Comparison of ENCODE assay signal across 13 cellular contexts in the genomic region with DNA sequence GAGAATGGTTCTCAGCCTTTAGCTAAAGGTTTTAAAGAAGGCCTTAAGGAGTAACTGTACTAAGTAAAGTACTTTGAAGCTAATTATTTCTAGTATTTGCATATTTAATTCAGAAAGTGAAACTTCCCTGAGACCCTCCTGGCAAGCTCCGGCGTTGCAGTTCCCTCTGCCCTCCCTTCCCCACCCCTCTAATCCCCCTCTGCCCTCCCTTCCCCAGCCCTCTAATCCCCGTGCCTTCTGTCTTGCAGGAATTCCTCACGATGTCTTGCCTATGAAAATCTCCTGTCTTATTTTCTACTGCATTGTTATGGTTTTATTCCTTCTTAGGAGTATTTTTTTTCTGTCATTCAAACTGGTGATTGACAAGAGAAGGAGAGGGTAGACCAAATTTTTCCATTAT.
A peak's percentile ranks its signal among the peaks of the same experiment; 100 is the strongest.
DNase-seq lines count a peak whose midpoint lies in the region; ATAC-seq and TF ChIP-seq lines count a peak whose summit lies in the region.
"Had no signal": no experiment of that assay in that cellular context is flagged by ENCODE, and none has a peak within 500 bp of the region (broad histone marks: within the 10 kb centered on the region; RNA-seq: fewer than 3 reads in every experiment).

No MANE protein-coding gene starts in this region.

- H3K4me3 ChIP-seq in H7 (ENCODE audit: insufficient read depth, low read depth, low read length) (no peak overlapping the region), WERI-Rb-1 (ENCODE audit: low read depth, low read length) (peak overlapping the region; percentile 7), smooth muscle cell (no peak overlapping the region)
- H3K4me3 ChIP-seq: HAP-1 had no signal

- H3K4me1 ChIP-seq in smooth muscle cell (ENCODE audit: low read depth): peaks cover 25% of the 10 kb centered on the region
- H3K4me1 ChIP-seq: HAP-1 had no signal

- ATAC-seq in GM21528 (IDR thresholded peaks at IDR 0.05; ENCODE audit: low FRiP score, unreplicated experiment): no peak
- no peak for ATAC-seq in GM19351 (IDR thresholded peaks at IDR 0.05; ENCODE audit: unreplicated experiment)

- H3K27me3 ChIP-seq in H7 (ENCODE audit: control insufficient read depth, insufficient read depth, low read length): no peaks in the 10 kb centered on the region
- no peaks in the 10 kb centered on the region for H3K27me3 ChIP-seq in WERI-Rb-1 (ENCODE audit: insufficient read depth, low read depth, severe bottlenecking)
- H3K27me3 ChIP-seq in smooth muscle cell (ENCODE audit: low read depth): no peaks in the 10 kb centered on the region

- peak overlapping the region; percentile 49 for H3K4me2 ChIP-seq in smooth muscle cell

- H2AFZ ChIP-seq in smooth muscle cell (ENCODE audit: low read depth): no peak overlapping the region

- no peaks in the 10 kb centered on the region for H3F3A ChIP-seq in smooth muscle cell (ENCODE audit: low read depth)

- TF ChIP-seq CTCF in WERI-Rb-1 (IDR thresholded peaks at IDR 0.05; ENCODE audit: low read depth, low read length) (no peak), smooth muscle cell (IDR thresholded peaks at IDR 0.05; ENCODE audit: borderline replicate concordance, insufficient read depth, poor library complexity, severe bottlenecking) (no peak)

- no peak overlapping the region for H3K9ac ChIP-seq in smooth muscle cell (ENCODE audit: low read depth)

- WGBS in smooth muscle cell (ENCODE audit: low lambda C conversion rate): 15% methylated on average over 4 of the region's 4 CpGs

- H3K9me3 ChIP-seq in WERI-Rb-1 (ENCODE audit: severe bottlenecking) (no peaks in the 10 kb centered on the region), smooth muscle cell (replicated peaks; ENCODE audit: low read depth) (no peaks in the 10 kb centered on the region)
- H3K9me3 ChIP-seq: HAP-1 had no signal

- H3K27ac ChIP-seq in WERI-Rb-1 (0 out of 2 replicates have a peak overlapping the region, but pooled peaks have one; percentile 1), epithelial cell of prostate (peak overlapping the region; percentile 78), smooth muscle cell (ENCODE audit: low read depth) (peak overlapping the region; percentile 28)

- no peaks in the 10 kb centered on the region for H3K79me2 ChIP-seq in smooth muscle cell (ENCODE audit: low read depth)

- peak; percentile 46 for DNase-seq in H7
- peak; percentile 79 for DNase-seq in WERI-Rb-1
- no peak for DNase-seq in epithelial cell of prostate (ENCODE audit: low read depth, low spot score)
- DNase-seq in smooth muscle cell (lab: John Stamatoyannopoulos, UW; ENCODE audit: unreplicated experiment): no peak
- no peak for DNase-seq in NCI-H2081 treated with DMSO at 0.1 percent for 48 hours (lab: John Stamatoyannopoulos, UW)
- DNase-seq: CD4-positive, alpha-beta memory T cell; Kasumi-1; NCI-H1417; NCI-H1930; NCI-H510A treated with DMSO at 0.1 percent for 48 hours had no signal

- H4K20me1 ChIP-seq in smooth muscle cell (ENCODE audit: low read depth): no peaks in the 10 kb centered on the region

- H3K36me3 ChIP-seq in H7 (replicated peaks; ENCODE audit: control insufficient read depth, insufficient read depth, low read length): no peaks in the 10 kb centered on the region
- H3K36me3 ChIP-seq in WERI-Rb-1: no peaks in the 10 kb centered on the region
- no peaks in the 10 kb centered on the region for H3K36me3 ChIP-seq in smooth muscle cell (ENCODE audit: low read depth)
- H3K36me3 ChIP-seq: HAP-1 had no signal

Comparison
In these comparisons a context has a peak if more than half of its experiments do, and no peak if none do; other contexts are left out.
1. DNase-seq: peak in H7 (single experiment) and WERI-Rb-1 (single experiment); none in epithelial cell of prostate (single experiment), smooth muscle cell (single experiment) and NCI-H2081 treated with DMSO at 0.1 percent for 48 hours (single experiment).
2. H3K27ac ChIP-seq: peak in every context shown above with its lines; median percentile 78 in epithelial cell of prostate; 28 in smooth muscle cell; 1 in WERI-Rb-1.